2 cellular contexts compared by ENCODE assay signal in the genomic region with DNA sequence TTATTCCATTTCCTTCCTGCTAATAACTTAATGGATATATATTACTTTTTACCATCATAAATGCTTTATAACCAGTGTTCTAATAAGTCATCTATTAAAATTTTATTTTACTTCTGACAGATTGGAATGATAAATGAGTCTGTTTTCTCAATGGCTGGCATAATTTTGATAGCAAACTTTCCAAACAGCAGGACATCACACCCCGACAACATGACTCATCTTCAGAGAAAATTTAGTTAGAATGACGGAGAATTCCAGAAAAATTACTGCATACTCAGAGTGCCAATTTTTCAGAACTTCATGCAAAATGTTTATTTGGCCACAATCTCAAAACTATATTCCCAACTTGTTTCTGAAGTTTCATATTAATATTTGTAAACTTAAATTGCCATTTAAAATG.
TF ChIP-seq lines count a peak whose summit lies in the region.

No MANE protein-coding gene starts in this region.

TF ChIP-seq in HepG2, 621 proteins besides CTCF, POLR2A, EP300 and RAD21:
- TF ChIP-seq ZMYM3 (CRISPR knock-in tag; IDR thresholded peaks at IDR 0.05) (no peak), RFX5 (IDR thresholded peaks at IDR 0.05; ENCODE audit: low read depth, low read length) (no peak)
- TF ChIP-seq, protein P1, sequence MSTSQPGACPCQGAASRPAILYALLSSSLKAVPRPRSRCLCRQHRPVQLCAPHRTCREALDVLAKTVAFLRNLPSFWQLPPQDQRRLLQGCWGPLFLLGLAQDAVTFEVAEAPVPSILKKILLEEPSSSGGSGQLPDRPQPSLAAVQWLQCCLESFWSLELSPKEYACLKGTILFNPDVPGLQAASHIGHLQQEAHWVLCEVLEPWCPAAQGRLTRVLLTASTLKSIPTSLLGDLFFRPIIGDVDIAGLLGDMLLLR (CRISPR knock-in tag; IDR thresholded peaks at IDR 0.05): no peak

TF ChIP-seq in SK-N-SH treated with all-trans-retinoic acid at 6 μM for 48 hours, 23 proteins besides CTCF, POLR2A, EP300 and RAD21:
- peak; percentile 61 for TF ChIP-seq ISL1 (CRISPR knock-in tag; IDR thresholded peaks at IDR 0.05)
- no peak for TF ChIP-seq CSDC2 (CRISPR knock-in tag; IDR thresholded peaks at IDR 0.05)
- TF ChIP-seq, protein P2, sequence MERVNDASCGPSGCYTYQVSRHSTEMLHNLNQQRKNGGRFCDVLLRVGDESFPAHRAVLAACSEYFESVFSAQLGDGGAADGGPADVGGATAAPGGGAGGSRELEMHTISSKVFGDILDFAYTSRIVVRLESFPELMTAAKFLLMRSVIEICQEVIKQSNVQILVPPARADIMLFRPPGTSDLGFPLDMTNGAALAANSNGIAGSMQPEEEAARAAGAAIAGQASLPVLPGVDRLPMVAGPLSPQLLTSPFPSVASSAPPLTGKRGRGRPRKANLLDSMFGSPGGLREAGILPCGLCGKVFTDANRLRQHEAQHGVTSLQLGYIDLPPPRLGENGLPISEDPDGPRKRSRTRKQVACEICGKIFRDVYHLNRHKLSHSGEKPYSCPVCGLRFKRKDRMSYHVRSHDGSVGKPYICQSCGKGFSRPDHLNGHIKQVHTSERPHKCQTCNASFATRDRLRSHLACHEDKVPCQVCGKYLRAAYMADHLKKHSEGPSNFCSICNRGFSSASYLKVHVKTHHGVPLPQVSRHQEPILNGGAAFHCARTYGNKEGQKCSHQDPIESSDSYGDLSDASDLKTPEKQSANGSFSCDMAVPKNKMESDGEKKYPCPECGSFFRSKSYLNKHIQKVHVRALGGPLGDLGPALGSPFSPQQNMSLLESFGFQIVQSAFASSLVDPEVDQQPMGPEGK (CRISPR knock-in tag; IDR thresholded peaks at IDR 0.05; ENCODE audit: borderline replicate concordance): no peak
- TF ChIP-seq ZFP3 (CRISPR knock-in tag; IDR thresholded peaks at IDR 0.05): no peak
